ENCODE assay signal across 8 cellular contexts in genomic region chr12:25648460-25648859, GRCh38.
A peak's percentile ranks its signal among the peaks of the same experiment; 100 is the strongest.
DNase-seq lines count a peak whose midpoint lies in the region; ATAC-seq lines count a peak whose summit lies in the region.

No MANE protein-coding gene starts in this region.

- DNase-seq in AG08395 (ENCODE audit: low spot score) (peak; percentile 40), NCI-H460 (ENCODE audit: extremely low read depth, low read depth) (peak; percentile 46), ecto neural progenitor cell (ENCODE audit: low spot score) (peak; percentile 66), medulla oblongata (ENCODE audit: extremely low spot score) (peak; percentile 71), SHP77 treated with DMSO at 0.1 percent for 48 hours (lab: John Stamatoyannopoulos, UW) (no peak)
- no peak for DNase-seq in activated CD8-positive, alpha-beta memory T cell treated with anti-CD3 and anti-CD28 coated beads, Interleukin-2, amount 50 U/mL, for 4 hours

- no peak for ATAC-seq in HG03457 (IDR thresholded peaks at IDR 0.05; ENCODE audit: unreplicated experiment)
- no peak for ATAC-seq in HG02970 (IDR thresholded peaks at IDR 0.05; ENCODE audit: low FRiP score, unreplicated experiment)

Comparison
In these comparisons a context has a peak if more than half of its experiments do, and no peak if none do; other contexts are left out.
1. DNase-seq: peak in AG08395 (single experiment), NCI-H460 (single experiment), ecto neural progenitor cell (single experiment) and medulla oblongata (single experiment); none in SHP77 treated with DMSO at 0.1 percent for 48 hours (single experiment) and activated CD8-positive, alpha-beta memory T cell treated with anti-CD3 and anti-CD28 coated beads, Interleukin-2, amount 50 U/mL, for 4 hours (single experiment).